ENCODE assay signal across 14 cellular contexts in genomic region chr5:142201471-142201887, GRCh38.
DNase-seq lines count a peak whose midpoint lies in the region; ATAC-seq and TF ChIP-seq lines count a peak whose summit lies in the region.
"Had no signal": no experiment of that assay in that cellular context is flagged by ENCODE, and none has a peak within 500 bp of the region (broad histone marks: within the 10 kb centered on the region; RNA-seq: fewer than 3 reads in every experiment).

No MANE protein-coding gene starts in this region.

- H3K9me3 Mint-ChIP-seq in activated T-helper 2 cell treated with anti-CD3 and anti-CD28 coated beads, Interferon-gamma antibody, Interleukin-2, Interleukin-4, amounts not matched to agents 10 μg/mL and 5 μg/mL and 100 μg/mL, durations not matched to agents 14 hours and 24 hours and 36 hours: no peaks in the 10 kb centered on the region
- H3K9me3 Mint-ChIP-seq in CD4-positive, alpha-beta T cell: no peaks in the 10 kb centered on the region
- H3K9me3 Mint-ChIP-seq: activated CD4-positive, alpha-beta T cell treated with anti-CD3 and anti-CD28 coated beads, Interleukin-2, amount 10 ng/mL, durations not matched to agents 24 days and 14 days; central memory CD8-positive, alpha-beta T cell had no signal

- no peak overlapping the region for H3K23ac ChIP-seq in mesenchymal stem cell (ENCODE audit: low read length in 2 of 2)

- H3K4me1 Mint-ChIP-seq in activated T-helper 2 cell treated with anti-CD3 and anti-CD28 coated beads, Interferon-gamma antibody, Interleukin-2, Interleukin-4, amounts not matched to agents 10 μg/mL and 5 μg/mL and 100 μg/mL, durations not matched to agents 14 hours and 24 hours and 36 hours (ENCODE audit: low read depth): no peaks in the 10 kb centered on the region
- H3K4me1 Mint-ChIP-seq in CD4-positive, alpha-beta T cell (ENCODE audit: low read depth): no peaks in the 10 kb centered on the region
- H3K4me1 Mint-ChIP-seq: activated CD4-positive, alpha-beta T cell treated with anti-CD3 and anti-CD28 coated beads, Interleukin-2, amount 10 ng/mL, durations not matched to agents 24 days and 14 days; central memory CD8-positive, alpha-beta T cell had no signal

- H3K4ac ChIP-seq in mesenchymal stem cell (ENCODE audit: low read depth in 1 of 2, low read length in 2 of 2): no peak overlapping the region

- no peak overlapping the region for H4K8ac ChIP-seq in mesenchymal stem cell (ENCODE audit: low read length)

- DNase-seq in AG20443 (ENCODE audit: low spot score) (peak; percentile 75), NCI-H226 (peak; percentile 86), dedifferentiated amniotic fluid mesenchymal stem cell (ENCODE audit: extremely low spot score) (peak; percentile 16), mesenchymal stem cell (peak; percentile 89), thyroid gland (no peak), posterior cingulate gyrus (no peak)
- no peak for DNase-seq in activated T-helper 2 cell treated with anti-CD3 and anti-CD28 coated beads, Interferon-gamma antibody, Interleukin-2, Interleukin-4, amounts not matched to agents 10 μg/mL and 5 μg/mL and 100 μg/mL, durations not matched to agents 14 hours and 24 hours and 36 hours (ENCODE audit: low spot score)
- no peak for DNase-seq in CD4-positive, alpha-beta T cell
- DNase-seq: activated CD4-positive, alpha-beta T cell treated with anti-CD3 and anti-CD28 coated beads, Interleukin-2, amount 10 ng/mL, durations not matched to agents 24 days and 14 days; GOT3; left lung; NCI-H1930 had no signal

- POLR2A ChIA-PET in CD4-positive, alpha-beta T cell (lab: Charles Lee): no interaction called here

- no peaks in the 10 kb centered on the region for H3K36me3 Mint-ChIP-seq in activated T-helper 2 cell treated with anti-CD3 and anti-CD28 coated beads, Interferon-gamma antibody, Interleukin-2, Interleukin-4, amounts not matched to agents 10 μg/mL and 5 μg/mL and 100 μg/mL, durations not matched to agents 14 hours and 24 hours and 36 hours (ENCODE audit: low read depth)
- no peaks in the 10 kb centered on the region for H3K36me3 Mint-ChIP-seq in CD4-positive, alpha-beta T cell (ENCODE audit: low read depth)

- intact Hi-C loops in thyroid gland (cut with DNase I): no loop called here
- intact Hi-C loops in activated T-helper 2 cell treated with anti-CD3 and anti-CD28 coated beads, Interferon-gamma antibody, Interleukin-2, Interleukin-4, amounts not matched to agents 10 μg/mL and 5 μg/mL and 100 μg/mL, durations not matched to agents 14 hours and 24 hours and 36 hours (cut with micrococcal nuclease): no loop called here
- intact Hi-C loops in posterior cingulate gyrus (cut with DNase I): no loop called here
- intact Hi-C loops in CD4-positive, alpha-beta T cell (cut with DNase I, micrococcal nuclease): loop anchor here in 1 of 2 experiments (5.0 kb wide), 1 partner anchor 141 kb away; no protein-coding TSS in a partner anchor

- H3K36me3 ChIP-seq in mesenchymal stem cell (ENCODE audit: control insufficient read depth in 1 of 2, insufficient read depth in 2 of 2, low read depth in 1 of 2, low read length in 2 of 2) (no peaks in the 10 kb centered on the region), thyroid gland (no peaks in the 10 kb centered on the region)
- H3K36me3 ChIP-seq: left lung, neural progenitor cell had no signal

- H3K27ac ChIP-seq in mesenchymal stem cell (ENCODE audit: low read length, poor library complexity, severe bottlenecking) (no peak overlapping the region), thyroid gland (no peak overlapping the region)
- H3K27ac ChIP-seq in CD4-positive, alpha-beta T cell (ENCODE audit: low read depth, low read length): no peak overlapping the region
- H3K27ac ChIP-seq: left lung, neural progenitor cell had no signal

- WGBS in mesenchymal stem cell: 28% methylated on average over 3 of the region's 3 CpGs
- WGBS in thyroid gland, 2 donors: 88 to 91% methylated on average over 3 of the region's 3 CpGs

- H3K4me3 Mint-ChIP-seq in activated T-helper 2 cell treated with anti-CD3 and anti-CD28 coated beads, Interferon-gamma antibody, Interleukin-2, Interleukin-4, amounts not matched to agents 10 μg/mL and 5 μg/mL and 100 μg/mL, durations not matched to agents 14 hours and 24 hours and 36 hours (ENCODE audit: low read depth): no peak overlapping the region
- no peak overlapping the region for H3K4me3 Mint-ChIP-seq in CD4-positive, alpha-beta T cell
- H3K4me3 Mint-ChIP-seq: activated CD4-positive, alpha-beta T cell treated with anti-CD3 and anti-CD28 coated beads, Interleukin-2, amount 10 ng/mL, durations not matched to agents 24 days and 14 days; central memory CD8-positive, alpha-beta T cell; neural progenitor cell had no signal

- no peak overlapping the region for H2BK15ac ChIP-seq in mesenchymal stem cell (ENCODE audit: low read depth, poor library complexity, severe bottlenecking)

- no peak overlapping the region for H2BK12ac ChIP-seq in mesenchymal stem cell (ENCODE audit: low read length in 2 of 2)

- no peak overlapping the region for H3K9ac ChIP-seq in mesenchymal stem cell (ENCODE audit: low read length)
- H3K9ac ChIP-seq: neural progenitor cell had no signal

- H3K9me3 ChIP-seq in mesenchymal stem cell (ENCODE audit: control insufficient read depth, low read length): no peaks in the 10 kb centered on the region
- no peaks in the 10 kb centered on the region for H3K9me3 ChIP-seq in thyroid gland
- H3K9me3 ChIP-seq in CD4-positive, alpha-beta T cell (ENCODE audit: control insufficient read depth, low read length): no peaks in the 10 kb centered on the region
- H3K9me3 ChIP-seq: left lung had no signal

- CTCF ChIA-PET in CD4-positive, alpha-beta T cell (lab: Charles Lee): no interaction called here

- H2BK120ac ChIP-seq in mesenchymal stem cell (ENCODE audit: low read depth, low read length): no peak overlapping the region

- H3K27me3 ChIP-seq in mesenchymal stem cell (ENCODE audit: control insufficient read depth in 1 of 2, insufficient read depth in 1 of 2, low read length in 2 of 2) (peaks cover 0 to 26% of the 10 kb centered on the region in 2 experiments), thyroid gland (no peaks in the 10 kb centered on the region)
- no peaks in the 10 kb centered on the region for H3K27me3 ChIP-seq in CD4-positive, alpha-beta T cell (ENCODE audit: control insufficient read depth, insufficient read depth, low read length)
- H3K27me3 ChIP-seq: left lung, neural progenitor cell had no signal

- no peak for TF ChIP-seq POLR2A in thyroid gland (IDR thresholded peaks at IDR 0.05)

- no peak for TF ChIP-seq CTCF in thyroid gland (IDR thresholded peaks at IDR 0.05)
- no peak for TF ChIP-seq CTCF in CD4-positive, alpha-beta T cell (IDR thresholded peaks at IDR 0.05)

- H3K27me3 Mint-ChIP-seq in activated T-helper 2 cell treated with anti-CD3 and anti-CD28 coated beads, Interferon-gamma antibody, Interleukin-2, Interleukin-4, amounts not matched to agents 10 μg/mL and 5 μg/mL and 100 μg/mL, durations not matched to agents 14 hours and 24 hours and 36 hours (ENCODE audit: low read depth): peaks cover 5% of the 10 kb centered on the region
- H3K27me3 Mint-ChIP-seq in CD4-positive, alpha-beta T cell: no peaks in the 10 kb centered on the region

- H3K27ac Mint-ChIP-seq in activated T-helper 2 cell treated with anti-CD3 and anti-CD28 coated beads, Interferon-gamma antibody, Interleukin-2, Interleukin-4, amounts not matched to agents 10 μg/mL and 5 μg/mL and 100 μg/mL, durations not matched to agents 14 hours and 24 hours and 36 hours: no peak overlapping the region
- no peak overlapping the region for H3K27ac Mint-ChIP-seq in CD4-positive, alpha-beta T cell
- H3K27ac Mint-ChIP-seq: activated CD4-positive, alpha-beta T cell treated with anti-CD3 and anti-CD28 coated beads, Interleukin-2, amount 10 ng/mL, durations not matched to agents 24 days and 14 days; neural progenitor cell had no signal

- no peak overlapping the region for H3K14ac ChIP-seq in mesenchymal stem cell (ENCODE audit: low read length in 2 of 2)

- no peak for ATAC-seq in CD4-positive, alpha-beta T cell (ENCODE audit: poor library complexity)
- ATAC-seq: left lung had no signal

- no peak overlapping the region for H2BK5ac ChIP-seq in mesenchymal stem cell (ENCODE audit: low read depth, low read length, poor library complexity, severe bottlenecking)

- no peak overlapping the region for H2AK5ac ChIP-seq in mesenchymal stem cell (ENCODE audit: low read length, severe bottlenecking)

- H3K4me2 ChIP-seq in mesenchymal stem cell (ENCODE audit: low read length, poor library complexity, severe bottlenecking): no peak overlapping the region
- H3K4me2 ChIP-seq: neural progenitor cell had no signal

- no peak overlapping the region for H2AFZ ChIP-seq in mesenchymal stem cell (ENCODE audit: low read depth, low read length)
- H2AFZ ChIP-seq: neural progenitor cell had no signal

- H3K18ac ChIP-seq in mesenchymal stem cell (ENCODE audit: low read depth in 1 of 2, low read length in 2 of 2): no peak overlapping the region

- no peaks in the 10 kb centered on the region for H3K79me1 ChIP-seq in mesenchymal stem cell (replicated peaks; ENCODE audit: low read length, poor library complexity, severe bottlenecking)

- no peak overlapping the region for H4K91ac ChIP-seq in mesenchymal stem cell (ENCODE audit: low read length)

- peaks cover 8% of the 10 kb centered on the region for H3K4me1 ChIP-seq in mesenchymal stem cell (ENCODE audit: control insufficient read depth, insufficient read depth, low read depth, low read length)
- H3K4me1 ChIP-seq in thyroid gland: no peaks in the 10 kb centered on the region
- H3K4me1 ChIP-seq: left lung, neural progenitor cell had no signal

- H3K4me3 ChIP-seq in mesenchymal stem cell (ENCODE audit: insufficient read depth in 1 of 2, low read depth in 1 of 2, low read length in 2 of 2) (no peak overlapping the region), thyroid gland (replicated peaks in 1 of 3) (no peak overlapping the region)
- H3K4me3 ChIP-seq: left lung, neural progenitor cell had no signal

Comparison
In these comparisons a context has a peak if more than half of its experiments do, and no peak if none do; other contexts are left out.
1. DNase-seq: peak in AG20443 (single experiment), NCI-H226 (single experiment), dedifferentiated amniotic fluid mesenchymal stem cell (single experiment) and mesenchymal stem cell (single experiment); none in thyroid gland (0 of 2), activated T-helper 2 cell treated with anti-CD3 and anti-CD28 coated beads, Interferon-gamma antibody, Interleukin-2, Interleukin-4, amounts not matched to agents 10 μg/mL and 5 μg/mL and 100 μg/mL, durations not matched to agents 14 hours and 24 hours and 36 hours (single experiment), posterior cingulate gyrus (0 of 10) and CD4-positive, alpha-beta T cell (0 of 10).